In genomic region chr12:118238888-118239287, GRCh38 we compare ENCODE assay signal across 12 cellular contexts.
DNase-seq lines count a peak whose midpoint lies in the region; ATAC-seq, FAIRE-seq and TF ChIP-seq lines count a peak whose summit lies in the region.
"Had no signal": no experiment of that assay in that cellular context is flagged by ENCODE, and none has a peak within 500 bp of the region (broad histone marks: within the 10 kb centered on the region; RNA-seq: fewer than 3 reads in every experiment).

No MANE protein-coding gene starts in this region.

- FAIRE-seq in GM12892 (lab: Jason Lieb, UNC): peak; percentile 88

- peak; percentile 44 for ATAC-seq in GM21576 (IDR thresholded peaks at IDR 0.05; ENCODE audit: unreplicated experiment)
- no peak for ATAC-seq in HG03378 (IDR thresholded peaks at IDR 0.05; ENCODE audit: unreplicated experiment)

- H3K4me2 ChIP-seq in hepatocyte: no peak overlapping the region

- no peak for TF ChIP-seq POLR2A in GM12892 (IDR thresholded peaks at IDR 0.05; ENCODE audit: low read depth, low read length)

- peak overlapping the region; percentile 90 for H3K27ac ChIP-seq in epithelial cell of prostate
- no peak overlapping the region for H3K27ac ChIP-seq in coronary artery
- H3K27ac ChIP-seq in hepatocyte: no peak overlapping the region
- H3K27ac ChIP-seq: C4-2B, Peyer's patch had no signal

- H4K20me1 ChIP-seq in hepatocyte (ENCODE audit: insufficient read depth, poor library complexity, severe bottlenecking): no peaks in the 10 kb centered on the region

- no peaks in the 10 kb centered on the region for H3K36me3 ChIP-seq in hepatocyte (replicated peaks; ENCODE audit: insufficient read depth, low read depth)

- no peak overlapping the region for H3K4me3 ChIP-seq in coronary artery
- no peak overlapping the region for H3K4me3 ChIP-seq in hepatocyte
- H3K4me3 ChIP-seq: Peyer's patch had no signal

- no peaks in the 10 kb centered on the region for H3K79me2 ChIP-seq in hepatocyte

- no peaks in the 10 kb centered on the region for H3K27me3 ChIP-seq in hepatocyte
- H3K27me3 ChIP-seq: Peyer's patch had no signal

- H3K4me1 ChIP-seq in hepatocyte (ENCODE audit: insufficient read depth): no peaks in the 10 kb centered on the region

- 85% methylated on average over 2 of the region's 2 CpGs for WGBS in hepatocyte (ENCODE audit: low lambda C conversion rate, missing lambda C conversion rate)

- DNase-seq in GM12892 (ENCODE audit: insufficient read length): no peak
- DNase-seq in M059J (ENCODE audit: low read depth): peak; percentile 1
- no peak for DNase-seq in epithelial cell of prostate (ENCODE audit: low read depth, low spot score)
- DNase-seq in coronary artery (ENCODE audit: low spot score): no peak
- no peak for DNase-seq in hepatocyte (ENCODE audit: low spot score)
- no peak for DNase-seq in activated CD8-positive, alpha-beta memory T cell treated with anti-CD3 and anti-CD28 coated beads, Interleukin-2, amount 50 U/mL, for 48 hours
- DNase-seq: activated naive CD8-positive, alpha-beta T cell treated with anti-CD3 and anti-CD28 coated beads, Interleukin-2, amount 10 ng/mL, durations not matched to agents 7 days and 5 days; NCI-H2171 treated with DMSO at 0.1 percent for 48 hours; Peyer's patch had no signal

- no peak for TF ChIP-seq CTCF in coronary artery (IDR thresholded peaks at IDR 0.05)
- no peak for TF ChIP-seq CTCF in hepatocyte (IDR thresholded peaks at IDR 0.05; ENCODE audit: poor library complexity)

- H3K9me3 ChIP-seq in hepatocyte (ENCODE audit: low read depth): no peaks in the 10 kb centered on the region
- H3K9me3 ChIP-seq: Peyer's patch had no signal

- H3K9me2 ChIP-seq in hepatocyte (replicated peaks; ENCODE audit: insufficient read depth): no peaks in the 10 kb centered on the region

- no peak overlapping the region for H2AFZ ChIP-seq in hepatocyte
